Comparison of ENCODE assay signal across 8 cellular contexts in genomic region chr20:35952480-35953410, GRCh38. TPM values are rescaled to one million over a fixed set of nuclear protein-coding genes. Genes with fewer than 3 reads are reported as not detected.
DNase-seq lines count a peak whose midpoint lies in the region; ATAC-seq and TF ChIP-seq lines count a peak whose summit lies in the region.

No MANE protein-coding gene starts in this region.

- no peaks in the 10 kb centered on the region for H3K9me2 ChIP-seq in SU-DHL-6 (replicated peaks; ENCODE audit: insufficient read depth, low read length)

- CTCF ChIA-PET in A673 (lab: Charles Lee) = interaction anchor here (1.2 kb wide), 1 partner anchor 351 kb away, joined by 4 read pairs; no protein-coding TSS in a partner anchor

- H3K4me2 ChIP-seq in SU-DHL-6 (ENCODE audit: low read depth, low read length, poor library complexity, severe bottlenecking) (peak overlapping the region; percentile 84), osteoblast (ENCODE audit: insufficient read depth, low read length) (peak overlapping the region; percentile 98)

- H3K9me3 ChIP-seq in A673 (ENCODE audit: low read depth, low read length, poor library complexity, severe bottlenecking) (no peaks in the 10 kb centered on the region), SU-DHL-6 (ENCODE audit: insufficient read depth, low read length) (no peaks in the 10 kb centered on the region), esophagus (ENCODE audit: control insufficient read depth in 2 of 2, insufficient read depth in 1 of 2, low read depth in 1 of 2, low read length in 1 of 2) (no peaks in the 10 kb centered on the region), osteoblast (ENCODE audit: low read depth, low read length) (no peaks in the 10 kb centered on the region)

- H3F3A ChIP-seq in SU-DHL-6 (ENCODE audit: insufficient read depth) = peaks cover 5% of the 10 kb centered on the region; the same call in 1 of the 2 replicates

- no peak for DNase-seq in A673 (ENCODE audit: low spot score)
- DNase-seq in H7 = no peak
- no peak for DNase-seq in osteoblast (ENCODE audit: insufficient read length, low spot score, missing footprints)
- DNase-seq in omental fat pad (ENCODE audit: low spot score) = no peak
- no peak for DNase-seq in HPDE6-E6E7 (ENCODE audit: extremely low spot score)

- BruUV-seq in A673 (replicated peaks; lab: Mats Ljungman, UMichigan) = no TSS peak

- TF ChIP-seq CTCF in A673 (conservative IDR thresholded peaks at IDR 0.05; ENCODE audit: low read depth, low read length) (no peak), SU-DHL-6 (IDR thresholded peaks at IDR 0.05; ENCODE audit: insufficient read depth, low read length, poor library complexity, severe bottlenecking) (no peak), osteoblast (IDR thresholded peaks at IDR 0.05; ENCODE audit: extremely low read depth, low read depth, low read length) (no peak), omental fat pad (IDR thresholded peaks at IDR 0.05) (no peak)

- H3K79me2 ChIP-seq in SU-DHL-6 (ENCODE audit: insufficient read depth, low read length) = peaks cover 20% of the 10 kb centered on the region
- peaks cover 23% of the 10 kb centered on the region for H3K79me2 ChIP-seq in osteoblast (ENCODE audit: insufficient read depth, low read length)

- 39 to 47% methylated on average over 7 of the region's 7 CpGs for WGBS in esophagus, 2 donors

- no peaks in the 10 kb centered on the region for H4K20me1 ChIP-seq in SU-DHL-6 (ENCODE audit: low read depth, low read length)
- H4K20me1 ChIP-seq in osteoblast (ENCODE audit: insufficient read depth, low read length) = peaks cover 13% of the 10 kb centered on the region

- H2AFZ ChIP-seq in SU-DHL-6 (ENCODE audit: low read depth, low read length, severe bottlenecking) (no peak overlapping the region), osteoblast (ENCODE audit: low read length) (no peak overlapping the region)

- H3K9ac ChIP-seq in SU-DHL-6 (ENCODE audit: low read length) = peak overlapping the region; percentile 98

- H3K36me3 ChIP-seq in A673 (ENCODE audit: insufficient read depth, low read length, poor library complexity, severe bottlenecking) = no peaks in the 10 kb centered on the region
- peaks cover 4% of the 10 kb centered on the region; the same call in 1 of the 2 replicates for H3K36me3 ChIP-seq in H7 (replicated peaks; ENCODE audit: control insufficient read depth, insufficient read depth, low read length)
- no peaks in the 10 kb centered on the region for H3K36me3 ChIP-seq in SU-DHL-6 (ENCODE audit: low read length)
- H3K36me3 ChIP-seq in esophagus (ENCODE audit: control insufficient read depth in 2 of 2, insufficient read depth in 2 of 2, low read length in 1 of 2) = peaks cover 0 to 3% of the 10 kb centered on the region in 2 donors
- H3K36me3 ChIP-seq in osteoblast (ENCODE audit: insufficient read depth, low read length) = peaks cover 14% of the 10 kb centered on the region

- H3K4me3 ChIP-seq in A673 (ENCODE audit: low read depth, low read length, poor library complexity, severe bottlenecking) = peak overlapping the region; percentile 91
- H3K4me3 ChIP-seq in H7 (ENCODE audit: insufficient read depth, low read depth, low read length) = peak overlapping the region; percentile 98
- H3K4me3 ChIP-seq in SU-DHL-6 (ENCODE audit: insufficient read depth, low read length, poor library complexity, severe bottlenecking) = peak overlapping the region; percentile 59
- peak overlapping the region; percentile 72 to 98 for H3K4me3 ChIP-seq in esophagus (ENCODE audit: low read depth in 1 of 2, low read length in 2 of 2)
- peak overlapping the region; percentile 81 for H3K4me3 ChIP-seq in osteoblast (ENCODE audit: insufficient read depth, low read length)

- H3K27me3 ChIP-seq in A673 (replicated peaks; ENCODE audit: insufficient read depth, low read depth, low read length, poor library complexity) = no peaks in the 10 kb centered on the region
- no peaks in the 10 kb centered on the region for H3K27me3 ChIP-seq in H7 (ENCODE audit: control insufficient read depth, insufficient read depth, low read length)
- no peaks in the 10 kb centered on the region for H3K27me3 ChIP-seq in SU-DHL-6 (ENCODE audit: low read length)
- H3K27me3 ChIP-seq in esophagus (ENCODE audit: control insufficient read depth in 1 of 2, insufficient read depth in 2 of 2, low read length in 2 of 2) = no peaks in the 10 kb centered on the region
- H3K27me3 ChIP-seq in osteoblast (ENCODE audit: insufficient read depth, low read length) = no peaks in the 10 kb centered on the region

- peaks cover 9% of the 10 kb centered on the region for H3K4me1 ChIP-seq in A673 (ENCODE audit: insufficient read depth, low read length, poor library complexity, severe bottlenecking)
- no peaks in the 10 kb centered on the region for H3K4me1 ChIP-seq in esophagus (ENCODE audit: control insufficient read depth in 2 of 2, insufficient read depth in 2 of 2, low read length in 1 of 2)
- H3K4me1 ChIP-seq in osteoblast (ENCODE audit: insufficient read depth, low read length) = peaks cover 14% of the 10 kb centered on the region

- H3K27ac ChIP-seq in A673 (ENCODE audit: low read depth, low read length, poor library complexity, severe bottlenecking) = peak overlapping the region; percentile 97
- peak overlapping the region; percentile 96 for H3K27ac ChIP-seq in SU-DHL-6 (ENCODE audit: low read depth, low read length)
- peak overlapping the region; percentile 100 for H3K27ac ChIP-seq in esophagus (ENCODE audit: low read depth in 2 of 2, low read length in 1 of 2)
- peak overlapping the region; percentile 96 for H3K27ac ChIP-seq in osteoblast (ENCODE audit: low read depth, low read length)

- no peak for ATAC-seq in HG03457 (IDR thresholded peaks at IDR 0.05; ENCODE audit: unreplicated experiment)
- ATAC-seq in omental fat pad (ENCODE audit: low FRiP score) = no peak

- POLR2A ChIA-PET in A673 (lab: Charles Lee; ENCODE audit: low non-redundant PET) = no interaction called here

- intact Hi-C loops in A673 (cut with micrococcal nuclease; ENCODE audit: unreplicated experiment) = no loop called here

RNA-seq across cellular contexts. Expression of gene SCAND1, which starts 1.6 kb away (rescaled TPM):
- total RNA-seq in A673 (2021) (84.5 and 95.2 TPM in 2 replicates), osteoblast (69.8 and 74.6 TPM in 2 replicates), omental fat pad (100 to 1,000 TPM in 2 of 4 donors, 10 to 100 TPM in 2; 65.0 to 102 (median 100) TPM)
- total RNA-seq in H7 (2014; rRNA removed; shearing (Covaris generic)) = 93.8 and 96.4 TPM in 2 replicates
- 100 to 1,000 TPM in 1 of 2 donors, 10 to 100 TPM in 1; 84.5 to 182 TPM for polyA plus RNA-seq in esophagus

RNA-seq across cellular contexts. Expression of gene CNBD2, which starts 15.6 kb away (rescaled TPM):
- 3.1 and 4.5 TPM in 2 replicates for total RNA-seq in A673 (2021)
- 4.8 and 6.0 TPM in 2 replicates for total RNA-seq in H7 (2014; rRNA removed; shearing (Covaris generic))
- polyA plus RNA-seq in esophagus = 10 to 100 TPM in 1 of 2 donors, 1 to 10 TPM in 1; 6.1 to 13.5 TPM
- total RNA-seq in osteoblast = 0.72 and 2.1 TPM in 2 replicates
- 1 to 10 TPM; 2.0 to 6.3 (median 4.1) TPM for total RNA-seq in omental fat pad
